ENCODE assay signal across 14 cellular contexts in genomic region chr2:150477347-150477746, GRCh38. TPM values are rescaled to one million over a fixed set of nuclear protein-coding genes. Genes with fewer than 3 reads are reported as not detected.
DNase-seq lines count a peak whose midpoint lies in the region; ATAC-seq, FAIRE-seq and TF ChIP-seq lines count a peak whose summit lies in the region.
"Had no signal": no experiment of that assay in that cellular context is flagged by ENCODE, and none has a peak within 500 bp of the region (broad histone marks: within the 10 kb centered on the region; RNA-seq: fewer than 3 reads in every experiment).

No MANE protein-coding gene starts in this region.

- peak; percentile 2 for TF ChIP-seq POLR2A in endothelial cell of umbilical vein (IDR thresholded peaks at IDR 0.05; ENCODE audit: low read depth, low read length)

- DNase-seq in activated CD4-positive, alpha-beta T cell treated with anti-CD3 and anti-CD28 coated beads, Interleukin-2, amount 10 ng/mL, durations not matched to agents 24 days and 14 days, result peak; percentile 16
- DNase-seq in activated CD4-positive, alpha-beta T cell treated with anti-CD3 and anti-CD28 coated beads, Interleukin-2, amount 10 ng/mL, durations not matched to agents 7 days and 5 days, result no peak
- DNase-seq in endothelial cell of umbilical vein (ENCODE audit: low read depth, low spot score) (no peak), substantia nigra (lab: John Stamatoyannopoulos, UW) (no peak), OCI-LY7 (ENCODE audit: low spot score) (no peak)
- no peak for DNase-seq in naive thymus-derived CD4-positive, alpha-beta T cell
- DNase-seq: ACHN; activated CD4-positive, alpha-beta T cell treated with anti-CD3 and anti-CD28 coated beads for 1 hour; activated naive CD8-positive, alpha-beta T cell treated with anti-CD3 and anti-CD28 coated beads, Interleukin-2, amount 50 U/mL, for 24 hours; hippocampal formation; MV-4-11; stimulated activated naive CD8-positive, alpha-beta T cell treated with anti-CD3 and anti-CD28 coated beads, Interleukin-15, amount 100 ng/mL, for 72 hours had no signal

- dilution Hi-C loops in endothelial cell of umbilical vein (cut with MboI; ENCODE audit: extremely low pct_ligation_motif_present, low sequenced_read_pairs), result loop anchor here (25.0 kb wide), 1 partner anchor 340 kb away; no protein-coding TSS in a partner anchor

- H3K79me2 ChIP-seq in endothelial cell of umbilical vein (ENCODE audit: control insufficient read depth, insufficient read depth, low read length), result peaks cover 100% of the 10 kb centered on the region
- H3K79me2 ChIP-seq in OCI-LY7 (ENCODE audit: insufficient read depth, low read depth, low read length), result no peaks in the 10 kb centered on the region

- H3K36me3 Mint-ChIP-seq in activated CD4-positive, alpha-beta T cell treated with anti-CD3 and anti-CD28 coated beads, Interleukin-2, amount 10 ng/mL, durations not matched to agents 24 days and 14 days (ENCODE audit: low read depth), result no peaks in the 10 kb centered on the region
- no peaks in the 10 kb centered on the region for H3K36me3 Mint-ChIP-seq in activated CD4-positive, alpha-beta T cell treated with anti-CD3 and anti-CD28 coated beads, Interleukin-2, amount 10 ng/mL, durations not matched to agents 7 days and 5 days (ENCODE audit: low read depth)
- H3K36me3 Mint-ChIP-seq in naive thymus-derived CD4-positive, alpha-beta T cell, result peaks cover 0 to 4% (median 0%) of the 10 kb centered on the region in 5 donors

- H3K4me3 ChIP-seq in endothelial cell of umbilical vein (replicated peaks in 1 of 3; ENCODE audit: insufficient read depth in 1 of 3, low read depth in 1 of 3, low read length in 3 of 3), result peak overlapping the region in 1 of 3 experiments; percentile 46
- peak overlapping the region; percentile 29 to 53 for H3K4me3 ChIP-seq in mucosa of rectum (ENCODE audit: low read length in 2 of 2)
- H3K4me3 ChIP-seq in urinary bladder (ENCODE audit: low read depth, low read length), result no peak overlapping the region
- H3K4me3 ChIP-seq in OCI-LY7 (ENCODE audit: low read depth, low read length, poor library complexity, severe bottlenecking), result no peak overlapping the region
- H3K4me3 ChIP-seq in naive thymus-derived CD4-positive, alpha-beta T cell (ENCODE audit: low read length), result no peak overlapping the region

- H3K4me1 Mint-ChIP-seq in activated CD4-positive, alpha-beta T cell treated with anti-CD3 and anti-CD28 coated beads, Interleukin-2, amount 10 ng/mL, durations not matched to agents 24 days and 14 days, result no peaks in the 10 kb centered on the region
- H3K4me1 Mint-ChIP-seq in activated CD4-positive, alpha-beta T cell treated with anti-CD3 and anti-CD28 coated beads, Interleukin-2, amount 10 ng/mL, durations not matched to agents 7 days and 5 days, result no peaks in the 10 kb centered on the region
- H3K4me1 Mint-ChIP-seq in naive thymus-derived CD4-positive, alpha-beta T cell, result no peaks in the 10 kb centered on the region
- H3K4me1 Mint-ChIP-seq: activated naive CD8-positive, alpha-beta T cell treated with anti-CD3 and anti-CD28 coated beads, Interleukin-2, amount 50 U/mL, for 24 hours; stimulated activated naive CD8-positive, alpha-beta T cell treated with anti-CD3 and anti-CD28 coated beads, Interleukin-15, amount 100 ng/mL, for 72 hours had no signal

- H3K27me3 ChIP-seq in endothelial cell of umbilical vein (ENCODE audit: control insufficient read depth in 2 of 2, insufficient read depth in 2 of 2, low read length in 2 of 2) (no peaks in the 10 kb centered on the region), mucosa of rectum (ENCODE audit: control insufficient read depth in 2 of 2, insufficient read depth in 2 of 2, low read length in 2 of 2) (no peaks in the 10 kb centered on the region)
- no peaks in the 10 kb centered on the region for H3K27me3 ChIP-seq in naive thymus-derived CD4-positive, alpha-beta T cell (ENCODE audit: control insufficient read depth in 2 of 2, insufficient read depth in 2 of 2, low read length in 2 of 2)

- H3K4me1 ChIP-seq in endothelial cell of umbilical vein (ENCODE audit: control insufficient read depth, extremely low read depth, insufficient read depth, low read length), result peaks cover 99% of the 10 kb centered on the region
- peaks cover 29 to 86% of the 10 kb centered on the region in 2 donors for H3K4me1 ChIP-seq in mucosa of rectum (ENCODE audit: control insufficient read depth in 2 of 2, insufficient read depth in 2 of 2, low read length in 2 of 2)
- peaks cover 6% of the 10 kb centered on the region for H3K4me1 ChIP-seq in urinary bladder (ENCODE audit: insufficient read depth)
- H3K4me1 ChIP-seq in OCI-LY7 (ENCODE audit: insufficient read depth, low read length, poor library complexity, severe bottlenecking), result no peaks in the 10 kb centered on the region
- no peaks in the 10 kb centered on the region for H3K4me1 ChIP-seq in naive thymus-derived CD4-positive, alpha-beta T cell (ENCODE audit: control insufficient read depth in 2 of 2, insufficient read depth in 2 of 2, low read length in 2 of 2)

- no peaks in the 10 kb centered on the region for H3K9me3 Mint-ChIP-seq in activated CD4-positive, alpha-beta T cell treated with anti-CD3 and anti-CD28 coated beads, Interleukin-2, amount 10 ng/mL, durations not matched to agents 24 days and 14 days
- no peaks in the 10 kb centered on the region for H3K9me3 Mint-ChIP-seq in activated CD4-positive, alpha-beta T cell treated with anti-CD3 and anti-CD28 coated beads, Interleukin-2, amount 10 ng/mL, durations not matched to agents 7 days and 5 days
- peaks cover 0 to 5% (median 0%) of the 10 kb centered on the region in 11 donors for H3K9me3 Mint-ChIP-seq in naive thymus-derived CD4-positive, alpha-beta T cell
- H3K9me3 Mint-ChIP-seq: activated naive CD8-positive, alpha-beta T cell treated with anti-CD3 and anti-CD28 coated beads, Interleukin-2, amount 50 U/mL, for 24 hours had no signal

- CTCF ChIA-PET in activated CD4-positive, alpha-beta T cell treated with anti-CD3 and anti-CD28 coated beads, Interleukin-2, amount 10 ng/mL, durations not matched to agents 7 days and 5 days (lab: Charles Lee), result no interaction called here
- CTCF ChIA-PET in endothelial cell of umbilical vein (lab: Charles Lee), result interaction anchor here (0.9 to 2.1 kb wide), 9 partner anchors 7 to 829 kb away, joined by 3 to 13 read pairs (median 9); no protein-coding TSS in a partner anchor
- CTCF ChIA-PET in OCI-LY7 (lab: Charles Lee; ENCODE audit: unreplicated experiment), result no interaction called here
- CTCF ChIA-PET in naive thymus-derived CD4-positive, alpha-beta T cell (lab: Charles Lee), result no interaction called here

- H3K27ac ChIP-seq in endothelial cell of umbilical vein (ENCODE audit: insufficient read depth, low read depth, low read length) (peak overlapping the region; percentile 83), mucosa of rectum (ENCODE audit: low read depth in 2 of 2, low read length in 2 of 2) (peak overlapping the region; percentile 86 to 97), urinary bladder (ENCODE audit: low read depth) (peak overlapping the region; percentile 59), substantia nigra (ENCODE audit: low read depth, low read length, poor library complexity, severe bottlenecking) (no peak overlapping the region), OCI-LY7 (ENCODE audit: low read depth, low read length, poor library complexity, severe bottlenecking) (no peak overlapping the region)
- H3K27ac ChIP-seq in naive thymus-derived CD4-positive, alpha-beta T cell (ENCODE audit: low read depth, low read length), result no peak overlapping the region

- no peaks in the 10 kb centered on the region for H3K9me3 ChIP-seq in endothelial cell of umbilical vein (replicated peaks; ENCODE audit: control insufficient read depth, insufficient read depth, low read length)
- no peaks in the 10 kb centered on the region for H3K9me3 ChIP-seq in mucosa of rectum (ENCODE audit: control insufficient read depth in 2 of 2, low read length in 2 of 2)
- no peaks in the 10 kb centered on the region for H3K9me3 ChIP-seq in OCI-LY7 (ENCODE audit: low read length)
- no peaks in the 10 kb centered on the region for H3K9me3 ChIP-seq in naive thymus-derived CD4-positive, alpha-beta T cell (ENCODE audit: control insufficient read depth in 2 of 3, low read length in 3 of 3)

- no peak for FAIRE-seq in endothelial cell of umbilical vein (lab: Jason Lieb, UNC)

- no peaks in the 10 kb centered on the region for H3K9me2 ChIP-seq in OCI-LY7 (ENCODE audit: insufficient read depth, low read length)

- no peaks in the 10 kb centered on the region for H3K9me1 ChIP-seq in endothelial cell of umbilical vein (replicated peaks; ENCODE audit: control insufficient read depth, extremely low read depth, insufficient read depth, low read length)

- BruUV-seq in endothelial cell of umbilical vein (replicated peaks; lab: Mats Ljungman, UMichigan) (no TSS peak), OCI-LY7 (replicated peaks; lab: Mats Ljungman, UMichigan) (no TSS peak)

- POLR2A ChIA-PET in activated CD4-positive, alpha-beta T cell treated with anti-CD3 and anti-CD28 coated beads, Interleukin-2, amount 10 ng/mL, durations not matched to agents 7 days and 5 days (lab: Charles Lee), result no interaction called here
- POLR2A ChIA-PET in endothelial cell of umbilical vein (lab: Charles Lee) (interaction anchor here (4.2 kb wide), 1 partner anchor 8 kb away, joined by 15 read pairs; no protein-coding TSS in a partner anchor), OCI-LY7 (lab: Charles Lee) (no interaction called here)
- POLR2A ChIA-PET in naive thymus-derived CD4-positive, alpha-beta T cell (lab: Charles Lee), result no interaction called here

- peaks cover 24% of the 10 kb centered on the region for H4K20me1 ChIP-seq in endothelial cell of umbilical vein (replicated peaks; ENCODE audit: control insufficient read depth, extremely low read depth, insufficient read depth, low read length)
- H4K20me1 ChIP-seq in OCI-LY7 (ENCODE audit: insufficient read depth, low read length), result no peaks in the 10 kb centered on the region

- peaks cover 5% of the 10 kb centered on the region for H3K27me3 Mint-ChIP-seq in activated CD4-positive, alpha-beta T cell treated with anti-CD3 and anti-CD28 coated beads, Interleukin-2, amount 10 ng/mL, durations not matched to agents 24 days and 14 days
- H3K27me3 Mint-ChIP-seq in activated CD4-positive, alpha-beta T cell treated with anti-CD3 and anti-CD28 coated beads, Interleukin-2, amount 10 ng/mL, durations not matched to agents 7 days and 5 days, result peaks cover 2% of the 10 kb centered on the region
- peaks cover 0 to 5% (median 0%) of the 10 kb centered on the region in 5 donors for H3K27me3 Mint-ChIP-seq in naive thymus-derived CD4-positive, alpha-beta T cell
- H3K27me3 Mint-ChIP-seq: stimulated activated naive CD8-positive, alpha-beta T cell treated with anti-CD3 and anti-CD28 coated beads, Interleukin-15, amount 100 ng/mL, for 72 hours had no signal

- H3K4me2 ChIP-seq in endothelial cell of umbilical vein (ENCODE audit: insufficient read depth, low read length) (peak overlapping the region; percentile 94), OCI-LY7 (ENCODE audit: low read length) (no peak overlapping the region)

- intact Hi-C loops in activated CD4-positive, alpha-beta T cell treated with anti-CD3 and anti-CD28 coated beads, Interleukin-2, amount 10 ng/mL, durations not matched to agents 24 days and 14 days (cut with micrococcal nuclease), result no loop called here
- intact Hi-C loops in endothelial cell of umbilical vein (cut with micrococcal nuclease), result loop anchor here (1.0 kb wide), 1 partner anchor 8 kb away; no protein-coding TSS in a partner anchor
- intact Hi-C loops in OCI-LY7 (cut with micrococcal nuclease; ENCODE audit: unreplicated experiment), result no loop called here
- intact Hi-C loops in naive thymus-derived CD4-positive, alpha-beta T cell (cut with micrococcal nuclease), result no loop called here

- H3K27ac Mint-ChIP-seq in activated CD4-positive, alpha-beta T cell treated with anti-CD3 and anti-CD28 coated beads, Interleukin-2, amount 10 ng/mL, durations not matched to agents 24 days and 14 days, result no peak overlapping the region
- H3K27ac Mint-ChIP-seq in activated CD4-positive, alpha-beta T cell treated with anti-CD3 and anti-CD28 coated beads, Interleukin-2, amount 10 ng/mL, durations not matched to agents 7 days and 5 days, result no peak overlapping the region
- no peak overlapping the region for H3K27ac Mint-ChIP-seq in naive thymus-derived CD4-positive, alpha-beta T cell
- H3K27ac Mint-ChIP-seq: activated naive CD8-positive, alpha-beta T cell treated with anti-CD3 and anti-CD28 coated beads, Interleukin-2, amount 50 U/mL, for 24 hours; stimulated activated naive CD8-positive, alpha-beta T cell treated with anti-CD3 and anti-CD28 coated beads, Interleukin-15, amount 100 ng/mL, for 72 hours had no signal

- no peak overlapping the region for H3K4me3 Mint-ChIP-seq in activated CD4-positive, alpha-beta T cell treated with anti-CD3 and anti-CD28 coated beads, Interleukin-2, amount 10 ng/mL, durations not matched to agents 24 days and 14 days
- H3K4me3 Mint-ChIP-seq in activated CD4-positive, alpha-beta T cell treated with anti-CD3 and anti-CD28 coated beads, Interleukin-2, amount 10 ng/mL, durations not matched to agents 7 days and 5 days, result no peak overlapping the region
- no peak overlapping the region for H3K4me3 Mint-ChIP-seq in naive thymus-derived CD4-positive, alpha-beta T cell
- H3K4me3 Mint-ChIP-seq: activated naive CD8-positive, alpha-beta T cell treated with anti-CD3 and anti-CD28 coated beads, Interleukin-2, amount 50 U/mL, for 24 hours; stimulated activated naive CD8-positive, alpha-beta T cell treated with anti-CD3 and anti-CD28 coated beads, Interleukin-15, amount 100 ng/mL, for 72 hours had no signal

- peak overlapping the region; percentile 66 for H3K9ac ChIP-seq in endothelial cell of umbilical vein (replicated peaks; ENCODE audit: extremely low read depth, insufficient read depth, low read length)
- peak overlapping the region in 1 of 2 donors; percentile 72 for H3K9ac ChIP-seq in mucosa of rectum (ENCODE audit: low read depth in 1 of 2, low read length in 2 of 2)

- H2AFZ ChIP-seq in endothelial cell of umbilical vein (ENCODE audit: low read depth, low read length), result no peak overlapping the region
- no peak overlapping the region for H2AFZ ChIP-seq in OCI-LY7 (ENCODE audit: low read length)

- TF ChIP-seq CTCF in endothelial cell of umbilical vein (IDR thresholded peaks at IDR 0.05; ENCODE audit: extremely low read depth in 1 of 2, insufficient read depth in 1 of 2, low read depth in 1 of 2, low read length in 2 of 2) (no peak), OCI-LY7 (conservative IDR thresholded peaks at IDR 0.05; ENCODE audit: low read length) (no peak)

- peaks cover 10 to 55% of the 10 kb centered on the region in 2 experiments for H3K36me3 ChIP-seq in endothelial cell of umbilical vein (ENCODE audit: control insufficient read depth in 2 of 2, extremely low read depth in 1 of 2, insufficient read depth in 2 of 2, low read length in 2 of 2)
- peaks cover 12 to 20% of the 10 kb centered on the region in 2 donors for H3K36me3 ChIP-seq in mucosa of rectum (ENCODE audit: control insufficient read depth in 2 of 2, insufficient read depth in 2 of 2, low read length in 2 of 2)
- H3K36me3 ChIP-seq in urinary bladder (ENCODE audit: insufficient read depth), result no peaks in the 10 kb centered on the region
- H3K36me3 ChIP-seq in OCI-LY7 (ENCODE audit: insufficient read depth, low read length), result no peaks in the 10 kb centered on the region
- no peaks in the 10 kb centered on the region for H3K36me3 ChIP-seq in naive thymus-derived CD4-positive, alpha-beta T cell (ENCODE audit: control insufficient read depth in 2 of 3, insufficient read depth in 3 of 3, low read length in 3 of 3)

- ATAC-seq in naive thymus-derived CD4-positive, alpha-beta T cell, result no peak
- ATAC-seq: activated naive CD8-positive, alpha-beta T cell treated with anti-CD3 and anti-CD28 coated beads, Interleukin-2, amount 50 U/mL, for 24 hours; stimulated activated naive CD8-positive, alpha-beta T cell treated with anti-CD3 and anti-CD28 coated beads, Interleukin-15, amount 100 ng/mL, for 72 hours had no signal

- WGBS in urinary bladder, result 51% methylated on average over 3 of the region's 3 CpGs

RNA-seq across cellular contexts. Expression of gene RND3, which starts 10.1 kb away (rescaled TPM):
- not detected in 2 replicates for total RNA-seq in activated CD4-positive, alpha-beta T cell treated with anti-CD3 and anti-CD28 coated beads, Interleukin-2, amount 10 ng/mL, durations not matched to agents 24 days and 14 days
- not detected for total RNA-seq in activated CD4-positive, alpha-beta T cell treated with anti-CD3 and anti-CD28 coated beads, Interleukin-2, amount 10 ng/mL, durations not matched to agents 7 days and 5 days
- total RNA-seq in endothelial cell of umbilical vein, result 132 and 158 TPM in 2 replicates
- 53.3 and 57.1 TPM in 2 replicates for polyA plus RNA-seq in endothelial cell of umbilical vein
- polyA plus RNA-seq in endothelial cell of umbilical vein (2011; cell fraction: cytosol; rRNA removed), result 107 and 123 TPM in 2 replicates
- polyA plus RNA-seq in endothelial cell of umbilical vein (2011; cell fraction: nucleus; rRNA removed), result 175 and 179 TPM in 2 replicates
- 190 and 258 TPM in 2 replicates for polyA plus RNA-seq in endothelial cell of umbilical vein (2012)
- polyA minus RNA-seq in endothelial cell of umbilical vein, result 260 and 272 TPM in 2 replicates
- polyA minus RNA-seq in endothelial cell of umbilical vein (2011; cell fraction: cytosol; rRNA and poly(A)+ RNA removed), result 15.0 TPM
- polyA minus RNA-seq in endothelial cell of umbilical vein (2011; cell fraction: nucleus; rRNA and poly(A)+ RNA removed), result 211 and 223 TPM in 2 replicates
- total RNA-seq in urinary bladder, result 139 TPM
- 45.0 TPM for polyA plus RNA-seq in urinary bladder
- not detected in 2 replicates for total RNA-seq in OCI-LY7 (2014; rRNA removed; shearing (Covaris generic))
- total RNA-seq in OCI-LY7 (2022), result not detected in 2 replicates
- total RNA-seq in naive thymus-derived CD4-positive, alpha-beta T cell, result not detected
- polyA plus RNA-seq in naive thymus-derived CD4-positive, alpha-beta T cell, result not detected

Comparison
In these comparisons a context has a peak if more than half of its experiments do, and no peak if none do; other contexts are left out.
1. H3K27ac ChIP-seq: peak in endothelial cell of umbilical vein (single experiment), mucosa of rectum (2 of 2) and urinary bladder (single experiment); none in substantia nigra (single experiment), OCI-LY7 (single experiment) and naive thymus-derived CD4-positive, alpha-beta T cell (single experiment).
2. H3K4me3 ChIP-seq: peak in mucosa of rectum (2 of 2); none in urinary bladder (single experiment), OCI-LY7 (single experiment) and naive thymus-derived CD4-positive, alpha-beta T cell (single experiment).
3. RNA of gene RND3, which starts 10.1 kb away (total RNA-seq): 132 to 158 TPM in endothelial cell of umbilical vein and 139 TPM in urinary bladder (single experiment); not detected in activated CD4-positive, alpha-beta T cell treated with anti-CD3 and anti-CD28 coated beads, Interleukin-2, amount 10 ng/mL, durations not matched to agents 24 days and 14 days, not detected in activated CD4-positive, alpha-beta T cell treated with anti-CD3 and anti-CD28 coated beads, Interleukin-2, amount 10 ng/mL, durations not matched to agents 7 days and 5 days, not detected in OCI-LY7 and not detected in naive thymus-derived CD4-positive, alpha-beta T cell; every median in the first group is over 100 times any median in the second.